In genomic region chr16:53058882-53059281, GRCh38 we compare ENCODE assay signal across 25 cellular contexts. TPM values are rescaled to one million over a fixed set of nuclear protein-coding genes. Genes with fewer than 3 reads are reported as not detected.
DNase-seq lines count a peak whose midpoint lies in the region; TF ChIP-seq lines count a peak whose summit lies in the region.
"Had no signal": no experiment of that assay in that cellular context is flagged by ENCODE, and none has a peak within 500 bp of the region (broad histone marks: within the 10 kb centered on the region; RNA-seq: fewer than 3 reads in every experiment).

No MANE protein-coding gene starts in this region.

- BruUV-seq in A673 (replicated peaks; lab: Mats Ljungman, UMichigan): no TSS peak

- no peaks in the 10 kb centered on the region for H3F3A ChIP-seq in Loucy (ENCODE audit: low read depth)

- H3K27me3 ChIP-seq in A673 (replicated peaks; ENCODE audit: insufficient read depth, low read depth, low read length, poor library complexity) (no peaks in the 10 kb centered on the region), Loucy (ENCODE audit: insufficient read depth, low read length, poor library complexity, severe bottlenecking) (no peaks in the 10 kb centered on the region)
- H3K27me3 ChIP-seq: cardiac muscle cell, neural progenitor cell had no signal

- H3K4me1 ChIP-seq in A673 (ENCODE audit: insufficient read depth, low read length, poor library complexity, severe bottlenecking): peaks cover 23% of the 10 kb centered on the region
- H3K4me1 ChIP-seq in Loucy (ENCODE audit: insufficient read depth, low read length, poor library complexity, severe bottlenecking): peaks cover 14% of the 10 kb centered on the region

- no peaks in the 10 kb centered on the region for H3K27me3 Mint-ChIP-seq in chondrocyte (ENCODE audit: low read depth)
- H3K27me3 Mint-ChIP-seq in nephron (ENCODE audit: low read depth): no peaks in the 10 kb centered on the region
- H3K27me3 Mint-ChIP-seq: activated CD4-positive, alpha-beta T cell treated with anti-CD3 and anti-CD28 coated beads, Interleukin-2, amount 10 ng/mL, durations not matched to agents 7 days and 5 days; activated CD8-positive, alpha-beta memory T cell treated with anti-CD3 and anti-CD28 coated beads, Interleukin-2, amount 10 ng/mL, durations not matched to agents 7 days and 5 days; progenitor cell of endocrine pancreas had no signal

- H3K4me2 ChIP-seq in Loucy (ENCODE audit: low read depth, low read length, poor library complexity, severe bottlenecking): peak overlapping the region; percentile 29
- H3K4me2 ChIP-seq: neural progenitor cell, SK-N-SH had no signal

- POLR2A ChIA-PET in A673 (lab: Charles Lee; ENCODE audit: low non-redundant PET): no interaction called here

- peaks cover 2% of the 10 kb centered on the region for H3K36me3 Mint-ChIP-seq in chondrocyte (ENCODE audit: low read depth)
- no peaks in the 10 kb centered on the region for H3K36me3 Mint-ChIP-seq in nephron (ENCODE audit: low read depth)
- H3K36me3 Mint-ChIP-seq: mesothelial cell of epicardium, neural progenitor cell had no signal

- peaks cover 42% of the 10 kb centered on the region for H3K4me1 Mint-ChIP-seq in chondrocyte (ENCODE audit: low read depth)
- H3K4me1 Mint-ChIP-seq in nephron: peaks cover 32% of the 10 kb centered on the region

- H3K9ac ChIP-seq in Loucy (ENCODE audit: low read depth, low read length, poor library complexity, severe bottlenecking): no peak overlapping the region
- H3K9ac ChIP-seq: neural progenitor cell, SK-N-SH had no signal

- no peaks in the 10 kb centered on the region for H3K9me2 ChIP-seq in Loucy (replicated peaks; ENCODE audit: low read depth, low read length)
- H3K9me2 ChIP-seq: SK-N-SH had no signal

- peak overlapping the region; percentile 45 for H3K27ac Mint-ChIP-seq in chondrocyte (ENCODE audit: unreplicated experiment)
- H3K27ac Mint-ChIP-seq in nephron: peak overlapping the region; percentile 9 to 62 (median 22)
- H3K27ac Mint-ChIP-seq: activated CD4-positive, alpha-beta T cell treated with anti-CD3 and anti-CD28 coated beads, Interleukin-2, amount 10 ng/mL, durations not matched to agents 7 days and 5 days; activated CD8-positive, alpha-beta memory T cell treated with anti-CD3 and anti-CD28 coated beads, Interleukin-2, amount 10 ng/mL, durations not matched to agents 7 days and 5 days; activated T-cell treated with anti-CD3 and anti-CD28 coated beads, Interleukin-2, amount 50 U/mL, for 72 hours; mesothelial cell of epicardium; neural progenitor cell; progenitor cell of endocrine pancreas; T-helper 2 cell treated with Interferon-gamma antibody and Interleukin-4, amounts not matched to agents 5 μg/mL and 100 μg/mL, for 36 hours had no signal

- CTCF ChIA-PET in A673 (lab: Charles Lee): no interaction called here

- no peaks in the 10 kb centered on the region for H4K20me1 ChIP-seq in Loucy (ENCODE audit: insufficient read depth, low read length, poor library complexity, severe bottlenecking)

- no peak for DNase-seq in A673 (ENCODE audit: low spot score)
- DNase-seq in chondrocyte (ENCODE audit: low spot score): no peak
- DNase-seq in AG08395 (ENCODE audit: low spot score): no peak
- no peak for DNase-seq in activated effector memory CD4-positive, alpha-beta T cell treated with anti-CD3 and anti-CD28 coated beads, Interleukin-2, amount 50 U/mL, for 16 hours
- DNase-seq in kidney tubule cell (ENCODE audit: low spot score): no peak
- DNase-seq in stimulated activated naive CD4-positive, alpha-beta T cell treated with Interleukin-2 at 50 U/mL for 16 hours (lab: John Stamatoyannopoulos, UW): no peak
- DNase-seq: activated CD4-positive, alpha-beta T cell treated with anti-CD3 and anti-CD28 coated beads, Interleukin-2, amount 10 ng/mL, durations not matched to agents 7 days and 5 days; activated CD8-positive, alpha-beta memory T cell treated with anti-CD3 and anti-CD28 coated beads, Interleukin-2, amount 10 ng/mL, durations not matched to agents 7 days and 5 days; activated naive CD4-positive, alpha-beta T cell treated with anti-CD3 and anti-CD28 coated beads, Interleukin-2, amount 50 U/mL, for 16 hours; activated T-cell treated with anti-CD3 and anti-CD28 coated beads, Interleukin-2, amount 50 U/mL, for 72 hours; dermis blood vessel endothelial cell; Kasumi-1; NCI-H1694 treated with DMSO at 0.1 percent for 48 hours; NCI-H526; SK-N-SH had no signal

- no peak overlapping the region for H3K4me3 Mint-ChIP-seq in chondrocyte (ENCODE audit: unreplicated experiment)
- H3K4me3 Mint-ChIP-seq in nephron: no peak overlapping the region
- H3K4me3 Mint-ChIP-seq: activated CD4-positive, alpha-beta T cell treated with anti-CD3 and anti-CD28 coated beads, Interleukin-2, amount 10 ng/mL, durations not matched to agents 7 days and 5 days; activated CD8-positive, alpha-beta memory T cell treated with anti-CD3 and anti-CD28 coated beads, Interleukin-2, amount 10 ng/mL, durations not matched to agents 7 days and 5 days; activated T-cell treated with anti-CD3 and anti-CD28 coated beads, Interleukin-2, amount 50 U/mL, for 72 hours; mesothelial cell of epicardium; neural progenitor cell; T-helper 2 cell treated with Interferon-gamma antibody and Interleukin-4, amounts not matched to agents 5 μg/mL and 100 μg/mL, for 36 hours had no signal

- no peaks in the 10 kb centered on the region for H3K9me3 ChIP-seq in A673 (ENCODE audit: low read depth, low read length, poor library complexity, severe bottlenecking)
- H3K9me3 ChIP-seq in Loucy (ENCODE audit: insufficient read depth, low read depth, low read length): no peaks in the 10 kb centered on the region
- H3K9me3 ChIP-seq: HAP-1, SK-N-SH, thoracic aorta had no signal

- no peak overlapping the region for H2AFZ ChIP-seq in Loucy (ENCODE audit: low read length)
- H2AFZ ChIP-seq: neural progenitor cell had no signal

- no peak for TF ChIP-seq CTCF in A673 (conservative IDR thresholded peaks at IDR 0.05; ENCODE audit: low read depth, low read length)
- no peak for TF ChIP-seq CTCF in Loucy (conservative IDR thresholded peaks at IDR 0.05; ENCODE audit: low read length)
- TF ChIP-seq CTCF in chondrocyte (IDR thresholded peaks at IDR 0.05): no peak
- TF ChIP-seq CTCF in nephron (IDR thresholded peaks at IDR 0.05; ENCODE audit: unreplicated experiment in 3 of 3): no peak

- H3K4me3 ChIP-seq in A673 (ENCODE audit: low read depth, low read length, poor library complexity, severe bottlenecking) (no peak overlapping the region), Loucy (ENCODE audit: low read length, poor library complexity, severe bottlenecking) (no peak overlapping the region)
- H3K4me3 ChIP-seq: cardiac muscle cell, HAP-1, neural progenitor cell, thoracic aorta had no signal

- H3K9me3 Mint-ChIP-seq in chondrocyte (ENCODE audit: low read depth) (no peaks in the 10 kb centered on the region), nephron (no peaks in the 10 kb centered on the region)
- H3K9me3 Mint-ChIP-seq: activated CD4-positive, alpha-beta T cell treated with anti-CD3 and anti-CD28 coated beads, Interleukin-2, amount 10 ng/mL, durations not matched to agents 7 days and 5 days; activated T-cell treated with anti-CD3 and anti-CD28 coated beads, Interleukin-2, amount 50 U/mL, for 72 hours; mesothelial cell of epicardium; neural progenitor cell; T-helper 2 cell treated with Interferon-gamma antibody and Interleukin-4, amounts not matched to agents 5 μg/mL and 100 μg/mL, for 36 hours had no signal

- peak overlapping the region; percentile 50 for H3K27ac ChIP-seq in A673 (ENCODE audit: low read depth, low read length, poor library complexity, severe bottlenecking)
- H3K27ac ChIP-seq: C4-2B, cardiac muscle cell, neural progenitor cell, thoracic aorta had no signal

- peaks cover 23% of the 10 kb centered on the region for H3K79me2 ChIP-seq in Loucy (ENCODE audit: insufficient read depth, low read length)

- intact Hi-C loops in A673 (cut with micrococcal nuclease; ENCODE audit: unreplicated experiment): loop anchor here (5.0 to 10.0 kb wide), 2 partner anchors 223 to 446 kb away; partner anchors contain the start of gene AKTIP

- H3K36me3 ChIP-seq in A673 (ENCODE audit: insufficient read depth, low read length, poor library complexity, severe bottlenecking) (no peaks in the 10 kb centered on the region), Loucy (ENCODE audit: insufficient read depth, low read length) (no peaks in the 10 kb centered on the region)
- H3K36me3 ChIP-seq: cardiac muscle cell, HAP-1, neural progenitor cell, thoracic aorta had no signal

RNA-seq across cellular contexts. Expression of gene CHD9, which starts 4.1 kb away (rescaled TPM):
- total RNA-seq in A673 (2021): 64.1 and 76.8 TPM in 2 replicates
- total RNA-seq in chondrocyte: 68.6 to 116 TPM (median 72.7 TPM) in 3 replicates

RNA-seq across cellular contexts. Expression of gene CHD9NB, which starts 6.2 kb away (rescaled TPM):
- 3.8 and 4.3 TPM in 2 replicates for total RNA-seq in A673 (2021)
- total RNA-seq in chondrocyte: 0.85 to 3.1 TPM (median 1.5 TPM) in 3 replicates
